In the genomic region with DNA sequence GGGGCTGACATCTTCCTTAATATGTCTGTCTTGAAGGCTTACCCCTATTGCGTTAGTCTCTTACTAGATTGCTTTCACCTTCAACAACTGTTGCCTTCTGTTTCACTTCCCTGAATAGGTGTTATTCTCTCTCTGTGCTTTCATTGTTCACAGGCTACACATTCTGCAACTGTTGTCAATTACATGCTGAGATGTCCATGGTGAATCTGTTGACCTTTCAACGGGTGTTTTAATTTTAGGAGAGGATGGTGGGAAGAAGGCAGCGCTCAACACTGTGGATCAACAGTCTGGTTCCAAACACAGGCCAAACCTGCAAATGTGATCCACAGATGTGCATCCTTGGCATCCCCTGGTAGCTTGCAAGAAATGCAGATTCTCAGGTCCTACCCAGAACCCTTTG, we compare ENCODE assay signal across 13 cellular contexts.
DNase-seq lines count a peak whose midpoint lies in the region; ATAC-seq and TF ChIP-seq lines count a peak whose summit lies in the region.
"Had no signal": no experiment of that assay in that cellular context is flagged by ENCODE, and none has a peak within 500 bp of the region (broad histone marks: within the 10 kb centered on the region; RNA-seq: fewer than 3 reads in every experiment).

No MANE protein-coding gene starts in this region.

- no peaks in the 10 kb centered on the region for H3K9me3 ChIP-seq in hepatocyte (ENCODE audit: low read depth)
- no peaks in the 10 kb centered on the region for H3K9me3 ChIP-seq in A673 (ENCODE audit: low read depth, low read length, poor library complexity, severe bottlenecking)

- ATAC-seq in GM18909 (IDR thresholded peaks at IDR 0.05; ENCODE audit: poor library complexity, unreplicated experiment) (peak; percentile 89), GM21786 (IDR thresholded peaks at IDR 0.05; ENCODE audit: unreplicated experiment) (peak; percentile 97), HG03354 (IDR thresholded peaks at IDR 0.05; ENCODE audit: poor library complexity, severe bottlenecking, unreplicated experiment) (peak; percentile 76)
- ATAC-seq: K562, natural killer cell had no signal

- H3K9me2 ChIP-seq in hepatocyte (replicated peaks; ENCODE audit: insufficient read depth): no peaks in the 10 kb centered on the region

- no peak overlapping the region for H2AFZ ChIP-seq in hepatocyte

- H3K27ac ChIP-seq in hepatocyte: peak overlapping the region; percentile 6
- no peak overlapping the region for H3K27ac ChIP-seq in coronary artery
- no peak overlapping the region for H3K27ac ChIP-seq in A673 (ENCODE audit: low read depth, low read length, poor library complexity, severe bottlenecking)
- H3K27ac ChIP-seq: foreskin keratinocyte, skin epidermis had no signal

- H3K4me1 ChIP-seq in hepatocyte (ENCODE audit: insufficient read depth) (no peaks in the 10 kb centered on the region), A673 (ENCODE audit: insufficient read depth, low read length, poor library complexity, severe bottlenecking) (no peaks in the 10 kb centered on the region)

- H3K27me3 ChIP-seq in hepatocyte (no peaks in the 10 kb centered on the region), A673 (replicated peaks; ENCODE audit: insufficient read depth, low read depth, low read length, poor library complexity) (no peaks in the 10 kb centered on the region)

- CTCF ChIA-PET in A673 (lab: Charles Lee): no interaction called here

- POLR2A ChIA-PET in A673 (lab: Charles Lee; ENCODE audit: low non-redundant PET): no interaction called here

- no peak overlapping the region for H3K4me2 ChIP-seq in hepatocyte

- no TSS peak for BruUV-seq in A673 (replicated peaks; lab: Mats Ljungman, UMichigan)

- no peaks in the 10 kb centered on the region for H4K20me1 ChIP-seq in hepatocyte (ENCODE audit: insufficient read depth, poor library complexity, severe bottlenecking)

- no peaks in the 10 kb centered on the region for H3K79me2 ChIP-seq in hepatocyte

- intact Hi-C loops in A673 (cut with micrococcal nuclease; ENCODE audit: unreplicated experiment): no loop called here

- 93% methylated on average over 3 of the region's 3 CpGs for WGBS in hepatocyte (ENCODE audit: low lambda C conversion rate, missing lambda C conversion rate)

- no peaks in the 10 kb centered on the region for H3K36me3 ChIP-seq in hepatocyte (replicated peaks; ENCODE audit: insufficient read depth, low read depth)
- H3K36me3 ChIP-seq in A673 (ENCODE audit: insufficient read depth, low read length, poor library complexity, severe bottlenecking): no peaks in the 10 kb centered on the region

- DNase-seq in hepatocyte (ENCODE audit: low spot score) (no peak), SHP77 treated with DMSO at 0.1 percent for 48 hours (lab: John Stamatoyannopoulos, UW) (no peak), coronary artery (ENCODE audit: low spot score) (no peak), A673 (ENCODE audit: low spot score) (no peak)
- DNase-seq in effector CD8-positive, alpha-beta T cell (lab: John Stamatoyannopoulos, UW): no peak
- DNase-seq: activated CD8-positive, alpha-beta memory T cell treated with anti-CD3 and anti-CD28 coated beads, Interleukin-2, amount 50 U/mL, for 48 hours; natural killer cell had no signal

- H3K4me3 ChIP-seq in hepatocyte (no peak overlapping the region), coronary artery (no peak overlapping the region), A673 (ENCODE audit: low read depth, low read length, poor library complexity, severe bottlenecking) (no peak overlapping the region)
- H3K4me3 ChIP-seq: K562, skin epidermis had no signal

- TF ChIP-seq CTCF in hepatocyte (IDR thresholded peaks at IDR 0.05; ENCODE audit: poor library complexity): no peak
- no peak for TF ChIP-seq CTCF in coronary artery (IDR thresholded peaks at IDR 0.05)
- no peak for TF ChIP-seq CTCF in A673 (conservative IDR thresholded peaks at IDR 0.05; ENCODE audit: low read depth, low read length)
